ENCODE assay signal across 14 cellular contexts in the genomic region with DNA sequence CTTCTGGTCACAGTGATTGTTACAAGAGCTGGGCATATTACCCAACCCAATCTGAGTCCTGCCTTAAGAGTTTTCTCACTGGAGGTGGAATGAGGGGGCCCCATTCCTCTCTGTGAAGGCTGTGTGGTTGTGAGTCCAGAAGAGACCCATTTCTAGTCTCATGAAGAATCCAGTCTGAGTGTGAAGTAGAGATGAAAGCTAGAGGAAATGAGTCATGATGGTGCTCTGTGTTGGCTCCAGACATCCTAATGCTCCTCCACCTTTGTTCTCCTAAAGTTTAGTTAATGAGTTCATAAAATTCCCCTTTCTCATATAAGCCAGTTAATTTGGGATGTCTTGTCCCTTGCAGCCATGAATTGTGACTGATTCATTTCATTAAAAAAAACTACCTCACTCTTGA. TPM values are rescaled to one million over a fixed set of nuclear protein-coding genes. Genes with fewer than 3 reads are reported as not detected.
DNase-seq lines count a peak whose midpoint lies in the region; ATAC-seq, FAIRE-seq and TF ChIP-seq lines count a peak whose summit lies in the region.
"Had no signal": no experiment of that assay in that cellular context is flagged by ENCODE, and none has a peak within 500 bp of the region (broad histone marks: within the 10 kb centered on the region; RNA-seq: fewer than 3 reads in every experiment).

No MANE protein-coding gene starts in this region.

- TF ChIP-seq CTCF in bronchial epithelial cell (IDR thresholded peaks at IDR 0.05; ENCODE audit: insufficient read depth, low read length, severe bottlenecking) (no peak), vagina (IDR thresholded peaks at IDR 0.05) (no peak), gastroesophageal sphincter (IDR thresholded peaks at IDR 0.05) (no peak)

- FAIRE-seq in bronchial epithelial cell (lab: Jason Lieb, UNC), result no peak
- FAIRE-seq: HTR-8/SVneo had no signal

- H3K27ac ChIP-seq in vagina, result no peak overlapping the region
- no peak overlapping the region for H3K27ac ChIP-seq in gastroesophageal sphincter
- H3K27ac ChIP-seq: upper lobe of right lung had no signal

- H3K4me3 ChIP-seq in bronchial epithelial cell (ENCODE audit: low read depth, low read length), result no peak overlapping the region
- no peak overlapping the region for H3K4me3 ChIP-seq in vagina
- no peak overlapping the region for H3K4me3 ChIP-seq in gastroesophageal sphincter
- H3K4me3 ChIP-seq: upper lobe of right lung had no signal

- H3K4me1 ChIP-seq in vagina (no peaks in the 10 kb centered on the region), gastroesophageal sphincter (peaks cover 0 to 11% (median 0%) of the 10 kb centered on the region in 3 donors)
- H3K4me1 ChIP-seq: upper lobe of right lung had no signal

- peak; percentile 11 for DNase-seq in DMS53 (lab: John Stamatoyannopoulos, UW)
- DNase-seq in NCI-H226, result peak; percentile 64
- peak; percentile 53 for DNase-seq in bronchial epithelial cell (ENCODE audit: low read depth)
- DNase-seq in kidney tubule cell (ENCODE audit: low spot score), result peak; percentile 84
- DNase-seq in vagina (ENCODE audit: extremely low spot score in 2 of 2), result no peak
- no peak for DNase-seq in activated effector memory CD4-positive, alpha-beta T cell treated with anti-CD3 and anti-CD28 coated beads, Interleukin-2, amount 50 U/mL, for 16 hours
- no peak for DNase-seq in NCI-H82 treated with DMSO at 0.1 percent for 48 hours (lab: John Stamatoyannopoulos, UW; ENCODE audit: unreplicated experiment)
- DNase-seq: activated CD4-positive, alpha-beta T cell treated with anti-CD3 and anti-CD28 coated beads for 36 hours; activated gamma-delta T cell treated with Interleukin-2 at 50 U/mL for 16 hours; aorta; NCI-H1436 treated with DMSO at 0.1 percent for 48 hours; upper lobe of right lung had no signal

- H3K36me3 ChIP-seq in bronchial epithelial cell (ENCODE audit: control insufficient read depth, insufficient read depth, low read length) (no peaks in the 10 kb centered on the region), vagina (no peaks in the 10 kb centered on the region), gastroesophageal sphincter (no peaks in the 10 kb centered on the region)
- H3K36me3 ChIP-seq: upper lobe of right lung had no signal

- intact Hi-C loops in vagina (cut with DNase I), result no loop called here

- H3K9me3 ChIP-seq in vagina (no peaks in the 10 kb centered on the region), gastroesophageal sphincter (no peaks in the 10 kb centered on the region)
- H3K9me3 ChIP-seq: upper lobe of right lung had no signal

- H3K27me3 ChIP-seq in bronchial epithelial cell (ENCODE audit: control insufficient read depth, insufficient read depth, low read length), result no peaks in the 10 kb centered on the region
- no peaks in the 10 kb centered on the region for H3K27me3 ChIP-seq in vagina
- no peaks in the 10 kb centered on the region for H3K27me3 ChIP-seq in gastroesophageal sphincter
- H3K27me3 ChIP-seq: upper lobe of right lung had no signal

- no peak for TF ChIP-seq EP300 in gastroesophageal sphincter (IDR thresholded peaks at IDR 0.05)

- ATAC-seq in gastroesophageal sphincter, result no peak
- ATAC-seq: activated CD4-positive, alpha-beta T cell treated with anti-CD3 and anti-CD28 coated beads for 36 hours; upper lobe of right lung had no signal

- TF ChIP-seq POLR2A in vagina (IDR thresholded peaks at IDR 0.05) (no peak), gastroesophageal sphincter (IDR thresholded peaks at IDR 0.05) (no peak)

RNA-seq across cellular contexts. Expression of gene RASGRP3, which starts 50.8 kb away (rescaled TPM):
- total RNA-seq in bronchial epithelial cell (0.38 and 0.79 TPM in 2 replicates), vagina (4.2 TPM), gastroesophageal sphincter (10 to 100 TPM in 1 of 4 donors, 1 to 10 TPM in 3; 2.6 to 23.3 (median 8.3) TPM)

Comparison
In these comparisons a context has a peak if more than half of its experiments do, and no peak if none do; other contexts are left out.
1. DNase-seq: peak in DMS53 (single experiment), NCI-H226 (single experiment), bronchial epithelial cell (single experiment) and kidney tubule cell (single experiment); none in vagina (0 of 2), activated effector memory CD4-positive, alpha-beta T cell treated with anti-CD3 and anti-CD28 coated beads, Interleukin-2, amount 50 U/mL, for 16 hours (single experiment) and NCI-H82 treated with DMSO at 0.1 percent for 48 hours (single experiment).